In genomic region chr19:44304659-44305193, GRCh38 we compare ENCODE assay signal across 8 cellular contexts.
A peak's percentile ranks its signal among the peaks of the same experiment; 100 is the strongest.
DNase-seq lines count a peak whose midpoint lies in the region; FAIRE-seq and TF ChIP-seq lines count a peak whose summit lies in the region.

Gene ZNF235 (minus strand): TSS chr19:44305025. CDS start chr19:44303404, 1,621 bp downstream.

- H3K4me3 ChIP-seq in NT2/D1 (ENCODE audit: insufficient read length, low read depth) = peak within 1 kb of the TSS; percentile 89

- no peaks in the 10 kb centered on the region for H3K4me1 ChIP-seq in NT2/D1 (ENCODE audit: insufficient read depth, insufficient read length)

- no peak for TF ChIP-seq CTCF in GM20000 (IDR thresholded peaks at IDR 0.05; ENCODE audit: extremely low read depth, missing control alignments)

- H3K36me3 ChIP-seq in NT2/D1 (ENCODE audit: insufficient read depth, insufficient read length, low read length) = peaks cover 9% of the 10 kb centered on the region

- no peaks in the 10 kb centered on the region for H3K9me3 ChIP-seq in NT2/D1 (ENCODE audit: insufficient read depth, low read length)

- H3K27me3 ChIP-seq in NT2/D1 (ENCODE audit: insufficient read depth, insufficient read length) = no peaks in the 10 kb centered on the region

- DNase-seq in COLO668 (lab: John Stamatoyannopoulos, UW; ENCODE audit: unreplicated experiment) = peak; percentile 83
- peak; percentile 86 for DNase-seq in GM20000 (ENCODE audit: low spot score)
- DNase-seq in HTR-8/SVneo (ENCODE audit: insufficient read length, low spot score) = peak; percentile 94
- DNase-seq in NT2/D1 (ENCODE audit: low read depth, low spot score) = peak; percentile 87
- peak; percentile 82 for DNase-seq in activated CD8-positive, alpha-beta memory T cell treated with anti-CD3 and anti-CD28 coated beads, Interleukin-2, amount 50 U/mL, for 48 hours
- DNase-seq in epidermal melanocyte (ENCODE audit: insufficient read length, low spot score) = peak; percentile 97
- DNase-seq in midbrain (lab: John Stamatoyannopoulos, UW) = peak; percentile 97
- peak; percentile 64 to 72 for DNase-seq in stimulated activated CD8-positive, alpha-beta memory T cell treated with anti-CD3 and anti-CD28 coated beads, Interleukin-15, amount 100 ng/mL, for 48 hours (ENCODE audit: low read depth in 2 of 2)

- FAIRE-seq in HTR-8/SVneo (lab: Jason Lieb, UNC) = peak; percentile 31

- peak within 1 kb of the TSS; percentile 90 for H3K9ac ChIP-seq in NT2/D1 (ENCODE audit: insufficient read length, low read depth)

Comparison
In these comparisons a context has a peak if more than half of its experiments do, and no peak if none do; other contexts are left out.
1. Peak in every context shown above with its lines: DNase-seq and H3K4me3 ChIP-seq.